In genomic region chr16:72105978-72106377, GRCh38 we compare ENCODE assay signal across 17 cellular contexts. TPM values are rescaled to one million over a fixed set of nuclear protein-coding genes. Genes with fewer than 3 reads are reported as not detected.
DNase-seq lines count a peak whose midpoint lies in the region; ATAC-seq and TF ChIP-seq lines count a peak whose summit lies in the region.
"Had no signal": no experiment of that assay in that cellular context is flagged by ENCODE, and none has a peak within 500 bp of the region (broad histone marks: within the 10 kb centered on the region; RNA-seq: fewer than 3 reads in every experiment).

No MANE protein-coding gene starts in this region.

- H3K27ac Mint-ChIP-seq in central memory CD8-positive, alpha-beta T cell (ENCODE audit: low read depth): peak overlapping the region; percentile 38
- H3K27ac Mint-ChIP-seq in type B pancreatic cell: no peak overlapping the region
- H3K27ac Mint-ChIP-seq: B cell; CD8-positive, alpha-beta T cell had no signal

- no peak overlapping the region for H3K4me2 ChIP-seq in osteoblast (ENCODE audit: insufficient read depth, low read length)
- H3K4me2 ChIP-seq: BLaER1 treated with 17β-estradiol and CSF1 and Interleukin-3, amounts not matched to agents 10 nM and 100 nM had no signal

- H3K4me1 Mint-ChIP-seq in central memory CD8-positive, alpha-beta T cell: no peaks in the 10 kb centered on the region
- H3K4me1 Mint-ChIP-seq in type B pancreatic cell (ENCODE audit: unreplicated experiment): no peaks in the 10 kb centered on the region

- no peak for TF ChIP-seq POLR2A in esophagus muscularis mucosa (IDR thresholded peaks at IDR 0.05; ENCODE audit: low read depth)

- no peak for ATAC-seq in central memory CD8-positive, alpha-beta T cell (replicated peaks; ENCODE audit: extremely low read depth, poor library complexity, severe bottlenecking)
- ATAC-seq: CD8-positive, alpha-beta T cell; GM12878 had no signal

- H3K79me2 ChIP-seq in osteoblast (ENCODE audit: insufficient read depth, low read length): no peaks in the 10 kb centered on the region

- H3K4me3 Mint-ChIP-seq in central memory CD8-positive, alpha-beta T cell: no peak overlapping the region
- H3K4me3 Mint-ChIP-seq in type B pancreatic cell: no peak overlapping the region
- H3K4me3 Mint-ChIP-seq: B cell; CD8-positive, alpha-beta T cell had no signal

- H3K36me3 Mint-ChIP-seq in central memory CD8-positive, alpha-beta T cell (ENCODE audit: insufficient read depth): peaks cover 63% of the 10 kb centered on the region
- peaks cover 11% of the 10 kb centered on the region for H3K36me3 Mint-ChIP-seq in type B pancreatic cell

- H3K36me3 ChIP-seq in H7 (replicated peaks; ENCODE audit: control insufficient read depth, insufficient read depth, low read length) (peaks cover 59% of the 10 kb centered on the region), osteoblast (ENCODE audit: insufficient read depth, low read length) (peaks cover 94% of the 10 kb centered on the region), esophagus muscularis mucosa (peaks cover 100% of the 10 kb centered on the region in 4 donors)

- H3K9me3 ChIP-seq in osteoblast (ENCODE audit: low read depth, low read length) (no peaks in the 10 kb centered on the region), esophagus muscularis mucosa (no peaks in the 10 kb centered on the region)
- H3K9me3 ChIP-seq: BLaER1 treated with 17β-estradiol and CSF1 and Interleukin-3, amounts not matched to agents 10 nM and 100 nM; HAP-1 had no signal

- H2AFZ ChIP-seq in osteoblast (ENCODE audit: low read length): no peak overlapping the region

- intact Hi-C loops in esophagus muscularis mucosa (cut with DNase I): no loop called here

- no peaks in the 10 kb centered on the region for H4K20me1 ChIP-seq in osteoblast (ENCODE audit: insufficient read depth, low read length)

- 96% methylated on average over 10 of the region's 12 CpGs for WGBS in esophagus muscularis mucosa

- H3K27ac ChIP-seq in osteoblast (ENCODE audit: low read depth, low read length) (no peak overlapping the region), esophagus muscularis mucosa (replicated peaks in 1 of 4) (no peak overlapping the region)
- H3K27ac ChIP-seq: BLaER1 treated with 17β-estradiol and CSF1 and Interleukin-3, amounts not matched to agents 10 nM and 100 nM had no signal

- TF ChIP-seq CTCF in osteoblast (IDR thresholded peaks at IDR 0.05; ENCODE audit: extremely low read depth, low read depth, low read length) (no peak), type B pancreatic cell (conservative IDR thresholded peaks at IDR 0.05) (no peak), esophagus muscularis mucosa (IDR thresholded peaks at IDR 0.05) (no peak)

- no peaks in the 10 kb centered on the region for H3K9me3 Mint-ChIP-seq in central memory CD8-positive, alpha-beta T cell
- no peaks in the 10 kb centered on the region for H3K9me3 Mint-ChIP-seq in type B pancreatic cell
- H3K9me3 Mint-ChIP-seq: CD8-positive, alpha-beta T cell had no signal

- H3K27me3 Mint-ChIP-seq in central memory CD8-positive, alpha-beta T cell: no peaks in the 10 kb centered on the region
- H3K27me3 Mint-ChIP-seq in type B pancreatic cell: no peaks in the 10 kb centered on the region
- H3K27me3 Mint-ChIP-seq: B cell had no signal

- H3K4me3 ChIP-seq in H7 (ENCODE audit: insufficient read depth, low read depth, low read length) (no peak overlapping the region), osteoblast (ENCODE audit: insufficient read depth, low read length) (no peak overlapping the region), esophagus muscularis mucosa (no peak overlapping the region)
- H3K4me3 ChIP-seq: BLaER1 treated with 17β-estradiol and CSF1 and Interleukin-3, amounts not matched to agents 10 nM and 100 nM; GM12878; HAP-1 had no signal

- no peaks in the 10 kb centered on the region for H3K27me3 ChIP-seq in H7 (ENCODE audit: control insufficient read depth, insufficient read depth, low read length)
- H3K27me3 ChIP-seq in osteoblast (ENCODE audit: insufficient read depth, low read length): no peaks in the 10 kb centered on the region
- H3K27me3 ChIP-seq in esophagus muscularis mucosa: no peaks in the 10 kb centered on the region
- H3K27me3 ChIP-seq: BLaER1 treated with 17β-estradiol and CSF1 and Interleukin-3, amounts not matched to agents 10 nM and 100 nM had no signal

- DNase-seq in H7 (peak; percentile 42), osteoblast (ENCODE audit: insufficient read length, low spot score, missing footprints) (peak; percentile 72), type B pancreatic cell (ENCODE audit: extremely low spot score, unreplicated experiment) (peak; percentile 13), esophagus muscularis mucosa (ENCODE audit: extremely low spot score) (no peak), DMS53 (lab: John Stamatoyannopoulos, UW) (no peak)
- DNase-seq in central memory CD8-positive, alpha-beta T cell (ENCODE audit: low spot score in 2 of 2): no peak
- DNase-seq: Calu3, DND-41, EL had no signal

- TF ChIP-seq EP300 in esophagus muscularis mucosa (IDR thresholded peaks at IDR 0.05): no peak

- H3K4me1 ChIP-seq in osteoblast (ENCODE audit: insufficient read depth, low read length) (no peaks in the 10 kb centered on the region), esophagus muscularis mucosa (no peaks in the 10 kb centered on the region)
- H3K4me1 ChIP-seq: HAP-1 had no signal

RNA-seq across cellular contexts. Expression of gene DHX38, which starts 12.3 kb away (rescaled TPM):
- 55.7 and 56.8 TPM in 2 replicates for total RNA-seq in H7 (2014; rRNA removed; shearing (Covaris generic))
- 51.4 and 52.7 TPM in 2 replicates for total RNA-seq in osteoblast
- total RNA-seq in type B pancreatic cell (ENCODE audit: low replicate concordance): 62.7 and 75.6 TPM in 2 replicates
- 10 to 100 TPM; 59.0 to 70.2 (median 62.8) TPM for total RNA-seq in esophagus muscularis mucosa

RNA-seq across cellular contexts. Expression of gene TXNL4B, which starts 12.6 kb away (rescaled TPM):
- 6.1 and 8.3 TPM in 2 replicates for total RNA-seq in H7 (2014; rRNA removed; shearing (Covaris generic))
- total RNA-seq in osteoblast (9.1 and 12.3 TPM in 2 replicates), type B pancreatic cell (ENCODE audit: low replicate concordance) (12.2 and 17.8 TPM in 2 replicates), esophagus muscularis mucosa (1 to 10 TPM; 4.6 to 7.5 (median 6.4) TPM)

RNA-seq across cellular contexts. Expression of gene HPR, which starts 43.0 kb away (rescaled TPM):
- total RNA-seq in H7 (2014; rRNA removed; shearing (Covaris generic)): not detected in 2 replicates
- total RNA-seq in osteoblast (not detected in 2 replicates), type B pancreatic cell (ENCODE audit: low replicate concordance) (not detected in 2 replicates), esophagus muscularis mucosa (under 1 TPM in 3 of 4 donors, not detected in 1; 0.57 to 0.71 (median 0.66) TPM)
- total RNA-seq: A172; B cell; Calu3; CD8-positive, alpha-beta T cell; G401; GM12878; H1 had no signal

RNA-seq across cellular contexts. Expression of gene HP, which starts 51.7 kb away (rescaled TPM):
- 1.6 and 9.8 TPM in 2 replicates for total RNA-seq in H7 (2014; rRNA removed; shearing (Covaris generic))
- total RNA-seq in osteoblast: not detected in 2 replicates
- total RNA-seq in type B pancreatic cell (ENCODE audit: low replicate concordance): not detected in 2 replicates
- 1 to 10 TPM in 3 of 4 donors, not detected in 1; 1.1 to 6.1 (median 1.3) TPM for total RNA-seq in esophagus muscularis mucosa
- total RNA-seq: A172; B cell; Calu3; CD8-positive, alpha-beta T cell; G401; H1 had no signal

Comparison
In these comparisons a context has a peak if more than half of its experiments do, and no peak if none do; other contexts are left out.
1. DNase-seq: peak in H7 (single experiment), osteoblast (single experiment) and type B pancreatic cell (single experiment); none in central memory CD8-positive, alpha-beta T cell (0 of 2), esophagus muscularis mucosa (single experiment) and DMS53 (single experiment).